In the genomic region with DNA sequence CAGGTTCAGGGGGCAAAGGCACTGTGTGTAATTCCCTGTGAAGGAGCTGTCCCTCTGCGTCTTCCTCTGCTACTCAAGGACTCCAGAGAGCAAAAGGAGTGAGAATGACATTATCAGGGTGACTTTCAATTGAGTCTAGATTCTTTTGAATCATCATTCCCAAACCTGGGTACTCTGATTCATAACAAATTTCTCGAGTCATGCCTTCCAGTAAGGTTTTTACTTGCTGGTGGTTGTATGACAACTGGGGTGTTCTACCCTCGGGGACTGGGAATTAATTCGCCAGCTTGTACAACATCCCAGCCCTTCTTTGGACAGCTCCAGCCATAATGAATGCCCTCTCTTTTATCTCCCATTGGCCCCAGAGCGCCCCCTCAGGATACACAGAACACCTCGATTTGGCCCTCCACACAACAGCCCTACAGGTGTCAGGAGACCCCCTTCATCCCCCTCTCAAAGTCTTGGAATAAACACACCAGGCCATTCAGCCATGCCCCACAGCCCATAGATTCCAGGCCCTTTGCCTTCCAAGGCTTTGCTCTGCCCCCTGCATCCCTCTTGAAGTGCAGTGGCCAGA, we compare ENCODE assay signal across 21 cellular contexts.
DNase-seq lines count a peak whose midpoint lies in the region; ATAC-seq, FAIRE-seq and TF ChIP-seq lines count a peak whose summit lies in the region.
"Had no signal": no experiment of that assay in that cellular context is flagged by ENCODE, and none has a peak within 500 bp of the region (broad histone marks: within the 10 kb centered on the region; RNA-seq: fewer than 3 reads in every experiment).

No MANE protein-coding gene starts in this region.

- H3K9me3 Mint-ChIP-seq in activated CD4-positive, alpha-beta memory T cell treated with anti-CD3 and anti-CD28 coated beads for 36 hours = no peaks in the 10 kb centered on the region
- H3K9me3 Mint-ChIP-seq in activated CD4-positive, alpha-beta memory T cell treated with anti-CD3 and anti-CD28 coated beads, Interleukin-2, amount 10 ng/mL, durations not matched to agents 7 days and 5 days = no peaks in the 10 kb centered on the region
- peaks cover 6 to 7% of the 10 kb centered on the region in 2 donors for H3K9me3 Mint-ChIP-seq in stimulated activated naive CD8-positive, alpha-beta T cell treated with anti-CD3 and anti-CD28 coated beads, Interleukin-15, amount 100 ng/mL, for 72 hours
- H3K9me3 Mint-ChIP-seq in CD8-positive, alpha-beta memory T cell = no peaks in the 10 kb centered on the region

- H3K79me2 ChIP-seq in K562 (ENCODE audit: control insufficient read depth, insufficient read depth, low read length) = no peaks in the 10 kb centered on the region

- BruUV-seq in K562 (replicated peaks; lab: Mats Ljungman, UMichigan) = no TSS peak

- H3K4me1 ChIP-seq in K562 (replicated peaks in 1 of 2; ENCODE audit: control insufficient read depth in 2 of 2, insufficient read depth in 2 of 2, low read length in 2 of 2) = peaks cover 0 to 10% of the 10 kb centered on the region in 2 experiments; a peak in 2 of 5 replicates
- H3K4me1 ChIP-seq in CD8-positive, alpha-beta memory T cell (ENCODE audit: insufficient read depth, low read length) = no peaks in the 10 kb centered on the region

- no peak for TF ChIP-seq RAD21 in K562 (CRISPR knock-in tag; conservative IDR thresholded peaks at IDR 0.05 in 1 of 2, IDR thresholded peaks at IDR 0.05 in 1 of 2)

- H3K27me3 Mint-ChIP-seq in activated CD4-positive, alpha-beta memory T cell treated with anti-CD3 and anti-CD28 coated beads for 36 hours = no peaks in the 10 kb centered on the region
- H3K27me3 Mint-ChIP-seq in activated CD4-positive, alpha-beta memory T cell treated with anti-CD3 and anti-CD28 coated beads, Interleukin-2, amount 10 ng/mL, durations not matched to agents 7 days and 5 days = peaks cover 1% of the 10 kb centered on the region
- H3K27me3 Mint-ChIP-seq in stimulated activated naive CD8-positive, alpha-beta T cell treated with anti-CD3 and anti-CD28 coated beads, Interleukin-15, amount 100 ng/mL, for 72 hours = no peaks in the 10 kb centered on the region
- peaks cover 0 to 1% of the 10 kb centered on the region in 2 donors for H3K27me3 Mint-ChIP-seq in CD8-positive, alpha-beta memory T cell
- H3K27me3 Mint-ChIP-seq: B cell had no signal

- H3K9me1 ChIP-seq in K562 (ENCODE audit: control insufficient read depth, insufficient read depth, low read length) = peaks cover 5% of the 10 kb centered on the region

- WGBS in K562 (ENCODE audit: insufficient coverage, low coverage, missing lambda C conversion rate) = 1% methylated on average over 6 of the region's 6 CpGs

- H4K20me1 ChIP-seq in K562 (replicated peaks; ENCODE audit: control insufficient read depth, insufficient read depth, low read length) = no peaks in the 10 kb centered on the region

- no peak overlapping the region for H3K4me3 Mint-ChIP-seq in activated CD4-positive, alpha-beta memory T cell treated with anti-CD3 and anti-CD28 coated beads for 36 hours
- H3K4me3 Mint-ChIP-seq in activated CD4-positive, alpha-beta memory T cell treated with anti-CD3 and anti-CD28 coated beads, Interleukin-2, amount 10 ng/mL, durations not matched to agents 7 days and 5 days = no peak overlapping the region
- no peak overlapping the region for H3K4me3 Mint-ChIP-seq in stimulated activated naive CD8-positive, alpha-beta T cell treated with anti-CD3 and anti-CD28 coated beads, Interleukin-15, amount 100 ng/mL, for 72 hours
- no peak overlapping the region for H3K4me3 Mint-ChIP-seq in CD8-positive, alpha-beta memory T cell
- H3K4me3 Mint-ChIP-seq: B cell had no signal

- DNase-seq in activated CD4-positive, alpha-beta memory T cell treated with anti-CD3 and anti-CD28 coated beads for 36 hours = peak; percentile 17
- DNase-seq in activated CD4-positive, alpha-beta memory T cell treated with anti-CD3 and anti-CD28 coated beads, Interleukin-2, amount 10 ng/mL, durations not matched to agents 7 days and 5 days = no peak
- no peak for DNase-seq in stimulated activated naive CD8-positive, alpha-beta T cell treated with anti-CD3 and anti-CD28 coated beads, Interleukin-15, Interleukin-2, amounts not matched to agents 100 U/mL and 50 U/mL, for 24 hours
- DNase-seq in stimulated activated naive CD8-positive, alpha-beta T cell treated with anti-CD3 and anti-CD28 coated beads, Interleukin-15, amount 100 ng/mL, for 72 hours = no peak
- DNase-seq in K562 (ENCODE audit: extremely low read depth in 1 of 4, low spot score in 3 of 4) = no peak
- no peak for DNase-seq in CD8-positive, alpha-beta memory T cell
- DNase-seq in NCI-H1930 (lab: John Stamatoyannopoulos, UW) = no peak
- DNase-seq in OCI-M1 (lab: John Stamatoyannopoulos, UW) = no peak
- DNase-seq: COR-L47, DMS 273 treated with DMSO at 0.1 percent for 48 hours, DND-41, KBM-7, NCI-H1105 treated with DMSO at 0.1 percent for 48 hours, NCI-H1694, NCI-H2107, NCI-H510A treated with DMSO at 0.1 percent for 48 hours, NCI-H774, PC-9 had no signal

- no peak for FAIRE-seq in K562 (lab: Jason Lieb, UNC)
- FAIRE-seq: G401.6 had no signal

- in situ Hi-C loops in K562 (cut with MboI) = no loop called here

- CTCF ChIA-PET in activated CD4-positive, alpha-beta memory T cell treated with anti-CD3 and anti-CD28 coated beads for 36 hours (lab: Charles Lee) = no interaction called here
- CTCF ChIA-PET in activated CD4-positive, alpha-beta memory T cell treated with anti-CD3 and anti-CD28 coated beads, Interleukin-2, amount 10 ng/mL, durations not matched to agents 7 days and 5 days (lab: Charles Lee) = interaction anchor here (2.0 kb wide), 1 partner anchor 16 kb away, joined by 5 read pairs; no protein-coding TSS in a partner anchor
- CTCF ChIA-PET in K562 (lab: Yijun Ruan, JAX; ENCODE audit: low intra/inter-chr PET ratio) = no interaction called here
- CTCF ChIA-PET in CD8-positive, alpha-beta memory T cell (lab: Charles Lee) = no interaction called here

- peak; percentile 13 to 39 (median 31); a peak in 5 of 6 replicates for TF ChIP-seq CTCF in K562 (IDR thresholded peaks at IDR 0.05 in 2 of 3, conservative IDR thresholded peaks at IDR 0.05 in 1 of 3; ENCODE audit: insufficient read depth in 2 of 3, low read depth in 1 of 3, low read length in 3 of 3)

- H3K4me2 ChIP-seq in K562 (ENCODE audit: insufficient read depth, low read length) = no peak overlapping the region
- H3K4me2 ChIP-seq: PC-9 had no signal

- peaks cover 3% of the 10 kb centered on the region for H3K36me3 Mint-ChIP-seq in activated CD4-positive, alpha-beta memory T cell treated with anti-CD3 and anti-CD28 coated beads for 36 hours
- no peaks in the 10 kb centered on the region for H3K36me3 Mint-ChIP-seq in activated CD4-positive, alpha-beta memory T cell treated with anti-CD3 and anti-CD28 coated beads, Interleukin-2, amount 10 ng/mL, durations not matched to agents 7 days and 5 days (ENCODE audit: low read depth)
- H3K36me3 Mint-ChIP-seq in CD8-positive, alpha-beta memory T cell = peaks cover 0 to 1% (median 0%) of the 10 kb centered on the region in 3 donors

- H3K27ac Mint-ChIP-seq in activated CD4-positive, alpha-beta memory T cell treated with anti-CD3 and anti-CD28 coated beads for 36 hours = no peak overlapping the region
- no peak overlapping the region for H3K27ac Mint-ChIP-seq in activated CD4-positive, alpha-beta memory T cell treated with anti-CD3 and anti-CD28 coated beads, Interleukin-2, amount 10 ng/mL, durations not matched to agents 7 days and 5 days
- H3K27ac Mint-ChIP-seq in stimulated activated naive CD8-positive, alpha-beta T cell treated with anti-CD3 and anti-CD28 coated beads, Interleukin-15, amount 100 ng/mL, for 72 hours = no peak overlapping the region
- no peak overlapping the region for H3K27ac Mint-ChIP-seq in CD8-positive, alpha-beta memory T cell
- H3K27ac Mint-ChIP-seq: B cell had no signal

- TF ChIP-seq EP300 in K562 (IDR thresholded peaks at IDR 0.05; ENCODE audit: low read length) = no peak

- H2AFZ ChIP-seq in K562 (ENCODE audit: low read depth, low read length) = no peak overlapping the region
- H2AFZ ChIP-seq: PC-9 had no signal

- TF ChIP-seq POLR2A in K562 (conservative IDR thresholded peaks at IDR 0.05) = no peak

- no peak overlapping the region for H3K9ac ChIP-seq in K562 (ENCODE audit: insufficient read depth in 1 of 2, low read depth in 2 of 2, low read length in 2 of 2)

- peaks cover 4% of the 10 kb centered on the region for H3K4me1 Mint-ChIP-seq in activated CD4-positive, alpha-beta memory T cell treated with anti-CD3 and anti-CD28 coated beads for 36 hours (ENCODE audit: low read depth)
- H3K4me1 Mint-ChIP-seq in activated CD4-positive, alpha-beta memory T cell treated with anti-CD3 and anti-CD28 coated beads, Interleukin-2, amount 10 ng/mL, durations not matched to agents 7 days and 5 days = no peaks in the 10 kb centered on the region
- H3K4me1 Mint-ChIP-seq in stimulated activated naive CD8-positive, alpha-beta T cell treated with anti-CD3 and anti-CD28 coated beads, Interleukin-15, amount 100 ng/mL, for 72 hours = no peaks in the 10 kb centered on the region
- no peaks in the 10 kb centered on the region for H3K4me1 Mint-ChIP-seq in CD8-positive, alpha-beta memory T cell
- H3K4me1 Mint-ChIP-seq: B cell had no signal

- H3K4me3 ChIP-seq in K562 = no peak overlapping the region
- no peak overlapping the region for H3K4me3 ChIP-seq in CD8-positive, alpha-beta memory T cell (ENCODE audit: low read length)
- H3K4me3 ChIP-seq: PC-9 had no signal

- no peaks in the 10 kb centered on the region for H3K36me3 ChIP-seq in K562 (ENCODE audit: control insufficient read depth, insufficient read depth, low read length)
- no peaks in the 10 kb centered on the region for H3K36me3 ChIP-seq in CD8-positive, alpha-beta memory T cell (ENCODE audit: insufficient read depth, low read length)

- H3K27ac ChIP-seq in K562 (ENCODE audit: extremely low read depth, low read depth, low read length) = no peak overlapping the region
- H3K27ac ChIP-seq in CD8-positive, alpha-beta memory T cell (ENCODE audit: low read depth, low read length) = no peak overlapping the region
- H3K27ac ChIP-seq: PC-9, RWPE1 had no signal

- H3K9me3 ChIP-seq in K562 (replicated peaks; ENCODE audit: control insufficient read depth, insufficient read depth, low read depth, low read length) = no peaks in the 10 kb centered on the region
- no peaks in the 10 kb centered on the region for H3K9me3 ChIP-seq in CD8-positive, alpha-beta memory T cell (ENCODE audit: low read length)

- peaks cover 8 to 64% of the 10 kb centered on the region in 2 experiments; a peak in 3 of 5 replicates for H3K27me3 ChIP-seq in K562 (ENCODE audit: control insufficient read depth in 2 of 2, insufficient read depth in 2 of 2, low read length in 2 of 2)
- no peaks in the 10 kb centered on the region for H3K27me3 ChIP-seq in CD8-positive, alpha-beta memory T cell (ENCODE audit: insufficient read depth, low read length, poor library complexity, severe bottlenecking)

- POLR2A ChIA-PET in activated CD4-positive, alpha-beta memory T cell treated with anti-CD3 and anti-CD28 coated beads for 36 hours (lab: Charles Lee) = no interaction called here
- POLR2A ChIA-PET in activated CD4-positive, alpha-beta memory T cell treated with anti-CD3 and anti-CD28 coated beads, Interleukin-2, amount 10 ng/mL, durations not matched to agents 7 days and 5 days (lab: Charles Lee) = no interaction called here
- POLR2A ChIA-PET in K562 (lab: Yijun Ruan, JAX) = interaction anchor here (1.2 kb wide), 1 partner anchor 10 kb away, joined by 4 read pairs; no protein-coding TSS in a partner anchor
- POLR2A ChIA-PET in CD8-positive, alpha-beta memory T cell (lab: Charles Lee) = interaction anchor here (0.6 kb wide), 1 partner anchor 239 kb away, joined by 3 read pairs; no protein-coding TSS in a partner anchor

- ATAC-seq in stimulated activated naive CD8-positive, alpha-beta T cell treated with anti-CD3 and anti-CD28 coated beads, Interleukin-15, Interleukin-2, amounts not matched to agents 100 U/mL and 50 U/mL, for 24 hours = peak; percentile 34
- no peak for ATAC-seq in stimulated activated naive CD8-positive, alpha-beta T cell treated with anti-CD3 and anti-CD28 coated beads, Interleukin-15, amount 100 ng/mL, for 72 hours
- peak; percentile 45; the same call in 2 of the 3 replicates for ATAC-seq in K562

- intact Hi-C loops in activated CD4-positive, alpha-beta memory T cell treated with anti-CD3 and anti-CD28 coated beads for 36 hours (cut with micrococcal nuclease) = no loop called here
- intact Hi-C loops in K562 (cut with micrococcal nuclease) = loop anchor here (10.0 kb wide), 1 partner anchor 125 kb away; no protein-coding TSS in a partner anchor

Comparison
In these comparisons a context has a peak if more than half of its experiments do, and no peak if none do; other contexts are left out.
1. POLR2A ChIA-PET loops: an anchor here in K562 (1.2 kb wide) and CD8-positive, alpha-beta memory T cell (0.6 kb wide); none called in activated CD4-positive, alpha-beta memory T cell treated with anti-CD3 and anti-CD28 coated beads for 36 hours and activated CD4-positive, alpha-beta memory T cell treated with anti-CD3 and anti-CD28 coated beads, Interleukin-2, amount 10 ng/mL, durations not matched to agents 7 days and 5 days.